In the genomic region with DNA sequence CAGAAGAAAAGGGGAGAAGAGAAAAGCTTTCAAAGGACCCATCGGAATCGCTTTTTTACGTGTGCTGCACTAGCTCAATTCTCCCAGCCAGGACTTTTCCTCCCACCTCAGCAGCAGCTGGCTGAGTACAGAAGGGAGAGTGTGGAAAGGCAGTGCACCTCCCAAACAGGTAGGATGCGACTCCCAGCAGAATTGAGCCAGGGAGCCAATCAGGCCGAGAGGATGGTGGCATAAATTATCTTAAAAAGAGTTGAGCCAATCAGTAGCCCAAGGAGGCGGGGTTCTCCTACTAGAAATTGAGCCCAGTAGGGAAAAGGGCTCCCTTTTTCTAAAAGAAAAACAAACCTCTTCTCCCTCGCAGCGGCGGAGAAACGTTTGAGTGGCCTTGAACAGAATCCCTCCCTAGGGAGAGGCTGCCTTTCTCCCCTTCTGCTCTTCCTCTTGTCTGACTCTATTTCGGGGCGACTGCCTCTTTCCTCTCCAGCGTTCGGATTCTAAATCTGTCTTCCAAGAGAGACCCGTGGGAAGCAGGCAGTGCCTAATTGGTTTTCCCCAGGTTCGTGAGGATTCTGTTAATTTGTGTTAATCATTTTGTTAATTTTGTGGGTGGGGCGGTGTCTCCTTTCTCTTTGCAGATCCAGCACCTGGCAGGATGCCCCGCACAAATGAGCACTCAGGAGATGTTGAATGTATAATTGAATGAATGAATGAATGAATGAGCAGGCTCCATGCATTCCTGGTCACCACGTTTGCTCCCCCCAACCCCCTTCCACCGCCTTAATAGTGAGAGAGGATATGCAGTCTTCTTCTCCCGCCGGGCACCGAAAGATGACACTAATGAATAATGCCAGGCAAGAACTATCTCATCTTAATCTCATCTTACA, we compare ENCODE assay signal across 14 cellular contexts. TPM values are rescaled to one million over a fixed set of nuclear protein-coding genes. Genes with fewer than 3 reads are reported as not detected.
DNase-seq lines count a peak whose midpoint lies in the region; ATAC-seq and TF ChIP-seq lines count a peak whose summit lies in the region.
"Had no signal": no experiment of that assay in that cellular context is flagged by ENCODE, and none has a peak within 500 bp of the region (broad histone marks: within the 10 kb centered on the region; RNA-seq: fewer than 3 reads in every experiment).

Gene GABRG1 (minus strand): TSS at position 183 of the 884 bp plus-strand sequence. CDS start 141 bp downstream, at position 42.

- no peak for ATAC-seq in upper lobe of right lung
- ATAC-seq in GM18907 (IDR thresholded peaks at IDR 0.05; ENCODE audit: unreplicated experiment) = no peak
- ATAC-seq in HG02870 (IDR thresholded peaks at IDR 0.05; ENCODE audit: unreplicated experiment) = no peak
- ATAC-seq: body of pancreas had no signal

- intact Hi-C loops in cardiac septum (cut with DNase I) (no loop called here), left ventricle myocardium inferior (cut with micrococcal nuclease) (no loop called here), dorsolateral prefrontal cortex (cut with DNase I) (no loop called here), upper lobe of right lung (cut with DNase I) (no loop called here)

- H3K27ac ChIP-seq in left ventricle myocardium inferior (replicated peaks) = no peak within 1 kb of the TSS
- peak within 1 kb of the TSS in 33 of 59 donors; percentile 8 to 72 (median 53) for H3K27ac ChIP-seq in dorsolateral prefrontal cortex
- H3K27ac ChIP-seq in upper lobe of right lung = no peak within 1 kb of the TSS
- H3K27ac ChIP-seq: body of pancreas, pancreas, suprapubic skin had no signal

- no peaks in the 10 kb centered on the region for H3K9me3 ChIP-seq in left ventricle myocardium inferior (replicated peaks)
- no peaks in the 10 kb centered on the region for H3K9me3 ChIP-seq in upper lobe of right lung
- H3K9me3 ChIP-seq: body of pancreas, pancreas, suprapubic skin had no signal

- H3K4me3 ChIP-seq in left ventricle myocardium inferior = no peak within 1 kb of the TSS
- H3K4me3 ChIP-seq in dorsolateral prefrontal cortex = peak within 1 kb of the TSS; percentile 38 to 76 (median 57)
- H3K4me3 ChIP-seq in upper lobe of right lung = no peak within 1 kb of the TSS
- H3K4me3 ChIP-seq: body of pancreas, pancreas, suprapubic skin had no signal

- H3K36me3 ChIP-seq in left ventricle myocardium inferior (no peaks in the 10 kb centered on the region), upper lobe of right lung (no peaks in the 10 kb centered on the region)
- H3K36me3 ChIP-seq: pancreas, suprapubic skin had no signal

- H3K27me3 ChIP-seq in left ventricle myocardium inferior (ENCODE audit: low read depth) (peaks cover 32% of the 10 kb centered on the region), dorsolateral prefrontal cortex (peaks cover 0 to 2% (median 0%) of the 10 kb centered on the region in 45 donors), upper lobe of right lung (no peaks in the 10 kb centered on the region)
- H3K27me3 ChIP-seq: body of pancreas, suprapubic skin had no signal

- TF ChIP-seq CTCF in left ventricle myocardium inferior (IDR thresholded peaks at IDR 0.05; ENCODE audit: borderline replicate concordance) (no peak), dorsolateral prefrontal cortex (IDR thresholded peaks at IDR 0.05 in 54 of 56, conservative IDR thresholded peaks at IDR 0.05 in 2 of 56; ENCODE audit: low read depth in 1 of 56, partially characterized antibody in 56 of 56) (no peak), upper lobe of right lung (IDR thresholded peaks at IDR 0.05) (no peak)

- DNase-seq in cardiac septum (ENCODE audit: low spot score) (peak; percentile 31), left ventricle myocardium inferior (no peak), dorsolateral prefrontal cortex (peak in 9 of 10 donors; percentile 11 to 72 (median 58)), midbrain (lab: John Stamatoyannopoulos, UW) (peak; percentile 56), upper lobe of right lung (peak; percentile 33)
- no peak for DNase-seq in stimulated activated CD4-positive, alpha-beta T cell treated with anti-CD3 and anti-CD28 coated beads, Interleukin-1b, Interleukin-23, amount 100 ng/mL, for 48 hours

- no peaks in the 10 kb centered on the region for H3K4me1 ChIP-seq in left ventricle myocardium inferior
- no peaks in the 10 kb centered on the region for H3K4me1 ChIP-seq in upper lobe of right lung
- H3K4me1 ChIP-seq: body of pancreas, pancreas had no signal

RNA-seq across cellular contexts. Expression of gene GABRG1, which starts in this region (rescaled TPM):
- not detected for total RNA-seq in cardiac septum
- total RNA-seq in left ventricle myocardium inferior = not detected
- total RNA-seq in dorsolateral prefrontal cortex = 10 to 100 TPM; 10.5 to 69.8 (median 32.4) TPM
- not detected for total RNA-seq in upper lobe of right lung
- total RNA-seq: body of pancreas, epithelial cell of proximal tubule, HT1080, kidney epithelial cell, suprapubic skin had no signal

Comparison
In these comparisons a context has a peak if more than half of its experiments do, and no peak if none do; other contexts are left out.
1. RNA of gene GABRG1 (total RNA-seq): 10.5 to 69.8 TPM in dorsolateral prefrontal cortex; not detected in upper lobe of right lung (single experiment), not detected in cardiac septum (single experiment) and not detected in left ventricle myocardium inferior (single experiment); every median in the first group is over 10 times any median in the second.
2. Peak in DNase-seq in cardiac septum; RNA of the gene not detected or under 1 TPM.
3. Peak in DNase-seq in upper lobe of right lung; RNA of the gene not detected or under 1 TPM.
4. DNase-seq: peak in dorsolateral prefrontal cortex (9 of 10) and midbrain (single experiment); none in left ventricle myocardium inferior (single experiment) and stimulated activated CD4-positive, alpha-beta T cell treated with anti-CD3 and anti-CD28 coated beads, Interleukin-1b, Interleukin-23, amount 100 ng/mL, for 48 hours (single experiment).
5. H3K27ac ChIP-seq: peak in dorsolateral prefrontal cortex (33 of 59); none in left ventricle myocardium inferior (single experiment) and upper lobe of right lung (single experiment).
6. H3K4me3 ChIP-seq: peak in dorsolateral prefrontal cortex (59 of 59); none in left ventricle myocardium inferior (single experiment) and upper lobe of right lung (single experiment).